Comparison of ENCODE assay signal across 14 cellular contexts in genomic region chr22:27965547-27965946, GRCh38.
"Had no signal": no experiment of that assay in that cellular context is flagged by ENCODE, and none has a peak within 500 bp of the region (broad histone marks: within the 10 kb centered on the region; RNA-seq: fewer than 3 reads in every experiment).

No MANE protein-coding gene starts in this region.

- H3K4me3 ChIP-seq: colonic mucosa, neural progenitor cell, ovary, right atrium auricular region, sigmoid colon, skin epidermis had no signal

- H3K9me3 ChIP-seq: colonic mucosa, ovary had no signal

- H3K27ac ChIP-seq: colonic mucosa, foreskin keratinocyte, neural progenitor cell, ovary, right atrium auricular region, sigmoid colon, skin epidermis had no signal

- DNase-seq: colonic mucosa; dermis blood vessel endothelial cell; erythroblast; foreskin keratinocyte; mesendoderm; naive thymus-derived CD8-positive, alpha-beta T cell; nucleus accumbens; ovary; sigmoid colon; stimulated activated CD4-positive, alpha-beta T cell treated with anti-CD3 and anti-CD28 coated beads, Interleukin-12 subunit alpha, Interleukin-12 subunit beta, amount 100 ng/mL, for 4 hours; stimulated activated naive CD4-positive, alpha-beta T cell treated with Interleukin-2 at 50 U/mL for 16 hours had no signal

- H3K36me3 ChIP-seq: colonic mucosa, neural progenitor cell, ovary, right atrium auricular region, sigmoid colon had no signal

- ATAC-seq: foreskin keratinocyte; naive thymus-derived CD8-positive, alpha-beta T cell had no signal

- H3K27ac Mint-ChIP-seq: neural progenitor cell had no signal

- H3K4me1 ChIP-seq: colonic mucosa, foreskin keratinocyte had no signal

- H3K27me3 Mint-ChIP-seq: naive thymus-derived CD8-positive, alpha-beta T cell had no signal

- H3K27me3 ChIP-seq: colonic mucosa, foreskin keratinocyte, neural progenitor cell, ovary, right atrium auricular region, sigmoid colon had no signal

- H3K4me3 Mint-ChIP-seq: naive thymus-derived CD8-positive, alpha-beta T cell; neural progenitor cell had no signal
